In the genomic region with DNA sequence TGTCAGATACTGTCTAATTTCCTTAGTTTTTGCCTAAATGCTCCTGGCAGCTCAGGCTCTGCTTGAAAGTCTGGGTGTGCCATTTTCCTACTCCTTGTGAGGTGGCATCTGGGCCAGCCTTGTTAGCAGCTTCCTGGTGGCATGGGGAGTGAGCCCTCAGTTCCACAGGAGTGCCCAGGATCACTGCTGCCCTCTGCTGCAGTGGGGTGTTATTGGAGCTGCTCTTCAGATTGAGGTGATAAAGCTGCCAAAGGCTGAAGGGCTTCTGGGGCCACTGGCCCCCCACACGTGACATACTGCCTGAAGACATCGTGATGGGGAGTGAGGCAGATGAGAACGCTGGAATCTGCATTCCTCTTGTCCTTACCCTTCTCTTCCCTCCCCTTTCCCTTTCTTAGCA, we compare ENCODE assay signal across 10 cellular contexts. TPM values are rescaled to one million over a fixed set of nuclear protein-coding genes. Genes with fewer than 3 reads are reported as not detected.
DNase-seq lines count a peak whose midpoint lies in the region; ATAC-seq, FAIRE-seq and TF ChIP-seq lines count a peak whose summit lies in the region.
"Had no signal": no experiment of that assay in that cellular context is flagged by ENCODE, and none has a peak within 500 bp of the region (broad histone marks: within the 10 kb centered on the region; RNA-seq: fewer than 3 reads in every experiment).

No MANE protein-coding gene starts in this region.

- no peaks in the 10 kb centered on the region for H3K27me3 ChIP-seq in OCI-LY3 (ENCODE audit: low read depth, low read length)
- H3K27me3 ChIP-seq in small intestine (ENCODE audit: control insufficient read depth in 2 of 2, insufficient read depth in 2 of 2, low read length in 2 of 2) = no peaks in the 10 kb centered on the region
- H3K27me3 ChIP-seq in transverse colon = no peaks in the 10 kb centered on the region
- H3K27me3 ChIP-seq: vagina had no signal

- peaks cover 84% of the 10 kb centered on the region for H3K36me3 ChIP-seq in OCI-LY3 (replicated peaks; ENCODE audit: low read depth, low read length)
- peaks cover 20 to 44% of the 10 kb centered on the region in 2 donors for H3K36me3 ChIP-seq in small intestine (ENCODE audit: control insufficient read depth in 2 of 2, insufficient read depth in 2 of 2, low read length in 2 of 2)
- peaks cover 0 to 89% (median 40%) of the 10 kb centered on the region in 4 donors for H3K36me3 ChIP-seq in transverse colon

- peak; percentile 18 for DNase-seq in activated CD4-positive, alpha-beta T cell treated with anti-CD3 and anti-CD28 coated beads for 36 hours
- no peak for DNase-seq in activated CD4-positive, alpha-beta T cell treated with anti-CD3 and anti-CD28 coated beads for 48 hours
- DNase-seq in dermis blood vessel endothelial cell (peak; percentile 47), small intestine (peak; percentile 23), inferior parietal cortex (ENCODE audit: extremely low spot score) (no peak), transverse colon (no peak), SHP77 treated with DMSO at 0.1 percent for 48 hours (lab: John Stamatoyannopoulos, UW) (no peak)
- DNase-seq: activated gamma-delta T cell treated with Interleukin-2 at 50 U/mL for 16 hours had no signal

- no peaks in the 10 kb centered on the region for H3K79me2 ChIP-seq in OCI-LY3 (ENCODE audit: low read length)

- intact Hi-C loops in activated CD4-positive, alpha-beta T cell treated with anti-CD3 and anti-CD28 coated beads for 36 hours (cut with DNase I, micrococcal nuclease) = no loop called here
- intact Hi-C loops in transverse colon (cut with DNase I; ENCODE audit: low total_unique reads) = no loop called here

- no peak for TF ChIP-seq POLR2A in transverse colon (IDR thresholded peaks at IDR 0.05)

- H4K20me1 ChIP-seq in OCI-LY3 (ENCODE audit: insufficient read depth, low read length) = no peaks in the 10 kb centered on the region

- peak overlapping the region; percentile 27 for H3K27ac Mint-ChIP-seq in activated CD4-positive, alpha-beta T cell treated with anti-CD3 and anti-CD28 coated beads for 36 hours

- WGBS in small intestine, 3 donors = 83 to 92% (median 88%) methylated on average over 3 of the region's 3 CpGs
- WGBS in transverse colon (ENCODE audit: low coverage in 1 of 2), 2 donors = 63 to 78% methylated on average over 3 of the region's 3 CpGs

- no peaks in the 10 kb centered on the region for H3K9me3 ChIP-seq in OCI-LY3 (ENCODE audit: insufficient read depth, low read length)
- no peaks in the 10 kb centered on the region for H3K9me3 ChIP-seq in small intestine (ENCODE audit: control insufficient read depth, low read depth)
- H3K9me3 ChIP-seq in transverse colon = no peaks in the 10 kb centered on the region
- H3K9me3 ChIP-seq: vagina had no signal

- TF ChIP-seq EP300 in transverse colon (IDR thresholded peaks at IDR 0.05; ENCODE audit: low read depth) = no peak

- peaks cover 18% of the 10 kb centered on the region for H3K4me1 Mint-ChIP-seq in activated CD4-positive, alpha-beta T cell treated with anti-CD3 and anti-CD28 coated beads for 36 hours

- no peak overlapping the region for H3K9ac ChIP-seq in OCI-LY3 (ENCODE audit: low read length)

- CTCF ChIA-PET in activated CD4-positive, alpha-beta T cell treated with anti-CD3 and anti-CD28 coated beads for 36 hours (lab: Charles Lee) = interaction anchor here (0.5 to 2.8 kb wide), 9 partner anchors 9 to 115 kb away, joined by 3 to 11 read pairs (median 5); no protein-coding TSS in a partner anchor

- ATAC-seq in activated CD4-positive, alpha-beta T cell treated with anti-CD3 and anti-CD28 coated beads for 36 hours = peak; percentile 37

- H3K4me1 ChIP-seq in OCI-LY3 (ENCODE audit: low read length) = no peaks in the 10 kb centered on the region
- H3K4me1 ChIP-seq in small intestine (ENCODE audit: control insufficient read depth in 2 of 2, insufficient read depth in 1 of 2, low read depth in 1 of 2, low read length in 1 of 2) = no peaks in the 10 kb centered on the region
- H3K4me1 ChIP-seq in transverse colon = no peaks in the 10 kb centered on the region
- H3K4me1 ChIP-seq: vagina had no signal

- H3K4me3 ChIP-seq in OCI-LY3 (ENCODE audit: low read length) (no peak overlapping the region), small intestine (ENCODE audit: low read depth in 1 of 2, low read length in 2 of 2) (no peak overlapping the region), transverse colon (no peak overlapping the region)
- H3K4me3 ChIP-seq: vagina had no signal

- no peak overlapping the region for H3K4me3 Mint-ChIP-seq in activated CD4-positive, alpha-beta T cell treated with anti-CD3 and anti-CD28 coated beads for 36 hours

- in situ Hi-C loops in transverse colon (cut with MboI; ENCODE audit: low pct_ligation_motif_present in 1 of 4, low pct_unique_long_range_greater_than_20kb in 1 of 4, low sequenced_read_pairs in 3 of 4) = no loop called here

- H3K27me3 Mint-ChIP-seq in activated CD4-positive, alpha-beta T cell treated with anti-CD3 and anti-CD28 coated beads for 36 hours = no peaks in the 10 kb centered on the region

- POLR2A ChIA-PET in activated CD4-positive, alpha-beta T cell treated with anti-CD3 and anti-CD28 coated beads for 36 hours (lab: Charles Lee) = no interaction called here

- no peaks in the 10 kb centered on the region for H3K9me3 Mint-ChIP-seq in activated CD4-positive, alpha-beta T cell treated with anti-CD3 and anti-CD28 coated beads for 36 hours (ENCODE audit: low read depth)

- no peak for FAIRE-seq in small intestine (lab: Jason Lieb, UNC)

- peak; percentile 20; the same call in 1 of the 2 replicates for TF ChIP-seq CTCF in OCI-LY3 (IDR thresholded peaks at IDR 0.05; ENCODE audit: low read depth, low read length)
- TF ChIP-seq CTCF in transverse colon (IDR thresholded peaks at IDR 0.05) = no peak

- H3K36me3 Mint-ChIP-seq in activated CD4-positive, alpha-beta T cell treated with anti-CD3 and anti-CD28 coated beads for 36 hours (ENCODE audit: low read depth) = peaks cover 53% of the 10 kb centered on the region

- no peak overlapping the region for H3K4me2 ChIP-seq in OCI-LY3 (ENCODE audit: low read length)

- H2AFZ ChIP-seq in OCI-LY3 (ENCODE audit: low read depth, low read length) = no peak overlapping the region

- H3K27ac ChIP-seq in OCI-LY3 (ENCODE audit: low read length) (no peak overlapping the region), small intestine (ENCODE audit: low read depth in 1 of 2, low read length in 1 of 2) (no peak overlapping the region), transverse colon (no peak overlapping the region)
- H3K27ac ChIP-seq: vagina had no signal

RNA-seq across cellular contexts. Expression of gene CEP95, which starts 27.4 kb away (rescaled TPM):
- 10 to 100 TPM; 40.5 to 42.8 TPM for total RNA-seq in activated CD4-positive, alpha-beta T cell treated with anti-CD3 and anti-CD28 coated beads for 36 hours
- 16.1 and 23.1 TPM in 2 replicates for total RNA-seq in dermis blood vessel endothelial cell
- 10 to 100 TPM; 17.1 to 54.1 (median 52.7) TPM for polyA plus RNA-seq in small intestine
- total RNA-seq in transverse colon = 10 to 100 TPM; 33.8 to 82.9 (median 46.1) TPM

RNA-seq across cellular contexts. Expression of gene DDX5, which starts 28.1 kb away (rescaled TPM):
- 100 to 1,000 TPM; 575 TPM for total RNA-seq in activated CD4-positive, alpha-beta T cell treated with anti-CD3 and anti-CD28 coated beads for 36 hours
- total RNA-seq in dermis blood vessel endothelial cell (520 and 574 TPM in 2 replicates), transverse colon (1,000 to 10,000 TPM in 1 of 4 donors, 100 to 1,000 TPM in 3; 451 to 1,221 (median 694) TPM)
- 100 to 1,000 TPM; 269 to 330 (median 312) TPM for polyA plus RNA-seq in small intestine

RNA-seq across cellular contexts. Expression of gene POLG2, which starts 37.3 kb away (rescaled TPM):
- 10 to 100 TPM; 26.9 to 30.2 TPM for total RNA-seq in activated CD4-positive, alpha-beta T cell treated with anti-CD3 and anti-CD28 coated beads for 36 hours
- total RNA-seq in dermis blood vessel endothelial cell (5.9 and 8.7 TPM in 2 replicates), transverse colon (10 to 100 TPM in 1 of 4 donors, 1 to 10 TPM in 3; 4.8 to 10.8 (median 6.3) TPM)
- polyA plus RNA-seq in small intestine = 1 to 10 TPM; 3.2 to 6.6 (median 5.8) TPM

Comparison
In these comparisons a context has a peak if more than half of its experiments do, and no peak if none do; other contexts are left out.
1. DNase-seq: peak in activated CD4-positive, alpha-beta T cell treated with anti-CD3 and anti-CD28 coated beads for 36 hours (single experiment), dermis blood vessel endothelial cell (single experiment) and small intestine (single experiment); none in activated CD4-positive, alpha-beta T cell treated with anti-CD3 and anti-CD28 coated beads for 48 hours (single experiment), inferior parietal cortex (single experiment), transverse colon (single experiment) and SHP77 treated with DMSO at 0.1 percent for 48 hours (single experiment).